ENCODE assay signal across 8 cellular contexts in the genomic region with DNA sequence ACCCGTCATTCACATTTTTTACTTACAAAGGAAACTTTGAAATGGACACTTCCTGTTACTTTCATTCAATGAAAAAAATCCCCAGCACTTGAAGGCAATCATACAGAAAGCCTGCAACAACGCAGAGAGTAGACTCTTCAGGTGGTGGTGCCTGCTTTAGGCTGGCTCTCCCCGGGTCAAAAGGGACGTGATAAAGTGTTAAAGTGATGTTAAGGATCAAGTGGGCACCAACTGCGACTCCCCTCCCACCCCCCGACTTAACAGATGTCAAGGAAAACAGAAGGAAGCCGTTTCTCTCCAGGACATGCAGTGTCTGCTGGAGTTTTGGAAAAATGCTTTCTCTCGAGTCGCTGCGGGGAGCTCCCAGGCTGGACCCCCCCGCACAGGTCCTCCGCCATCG. TPM values are rescaled to one million over a fixed set of nuclear protein-coding genes. Genes with fewer than 3 reads are reported as not detected.
DNase-seq lines count a peak whose midpoint lies in the region; ATAC-seq and TF ChIP-seq lines count a peak whose summit lies in the region.

No MANE protein-coding gene starts in this region.

- no peak for ATAC-seq in HG03196 (IDR thresholded peaks at IDR 0.05; ENCODE audit: unreplicated experiment)
- no peak for ATAC-seq in GM21825 (IDR thresholded peaks at IDR 0.05; ENCODE audit: unreplicated experiment)

- no peaks in the 10 kb centered on the region for H3K4me1 ChIP-seq in endocrine pancreas (ENCODE audit: control insufficient read depth, insufficient read depth, low read length)

- no peaks in the 10 kb centered on the region for H3K9me3 ChIP-seq in endocrine pancreas (ENCODE audit: control insufficient read depth, low read length)

- peak overlapping the region; percentile 27 for H3K9ac ChIP-seq in endocrine pancreas (ENCODE audit: control insufficient read depth, insufficient read depth, low read length)

- H3K27me3 Mint-ChIP-seq in progenitor cell of endocrine pancreas, result peaks cover 13% of the 10 kb centered on the region

- H3K27ac Mint-ChIP-seq in progenitor cell of endocrine pancreas, result peak overlapping the region; percentile 88

- no peaks in the 10 kb centered on the region for H3K9me3 Mint-ChIP-seq in progenitor cell of endocrine pancreas (ENCODE audit: low read depth)

- H3K4me1 Mint-ChIP-seq in progenitor cell of endocrine pancreas (ENCODE audit: low read depth), result peaks cover 13% of the 10 kb centered on the region

- H3K4me3 Mint-ChIP-seq in progenitor cell of endocrine pancreas (ENCODE audit: low read depth), result peak overlapping the region; percentile 78

- H3K36me3 ChIP-seq in endocrine pancreas (ENCODE audit: control insufficient read depth, insufficient read depth, low read length), result no peaks in the 10 kb centered on the region

- DNase-seq in NCI-H2171 treated with DMSO at 0.1 percent for 48 hours (lab: John Stamatoyannopoulos, UW) (peak; percentile 75), NCI-H2171 (lab: John Stamatoyannopoulos, UW) (no peak), RPMI8226 (peak; percentile 32), progenitor cell of endocrine pancreas (ENCODE audit: low spot score, unreplicated experiment) (no peak), HUDEP-2 (lab: John Stamatoyannopoulos, UW; ENCODE audit: unreplicated experiment in 76 of 76) (no peak)

- TF ChIP-seq CTCF in progenitor cell of endocrine pancreas (IDR thresholded peaks at IDR 0.05; ENCODE audit: unreplicated experiment), result no peak

- peaks cover 2% of the 10 kb centered on the region for H3K27me3 ChIP-seq in endocrine pancreas (ENCODE audit: control insufficient read depth, insufficient read depth, low read length)

- peaks cover 2% of the 10 kb centered on the region for H3K36me3 Mint-ChIP-seq in progenitor cell of endocrine pancreas (ENCODE audit: insufficient read depth)

- peak overlapping the region; percentile 56 for H3K4me3 ChIP-seq in endocrine pancreas (ENCODE audit: control insufficient read depth, insufficient read depth, low read length)

RNA-seq across cellular contexts. Expression of gene PNPLA3, which starts 0.4 kb away (rescaled TPM):
- 11.4 and 12.2 TPM in 2 replicates for total RNA-seq in progenitor cell of endocrine pancreas

RNA-seq across cellular contexts. Expression of gene PNPLA5, which starts 31.4 kb away (rescaled TPM):
- not detected in 2 replicates for total RNA-seq in progenitor cell of endocrine pancreas

RNA-seq across cellular contexts. Expression of gene SAMM50, which starts 32.1 kb away (rescaled TPM):
- total RNA-seq in progenitor cell of endocrine pancreas, result 50.9 and 53.7 TPM in 2 replicates

Comparison
In these comparisons a context has a peak if more than half of its experiments do, and no peak if none do; other contexts are left out.
1. DNase-seq: peak in NCI-H2171 treated with DMSO at 0.1 percent for 48 hours (single experiment) and RPMI8226 (single experiment); none in NCI-H2171 (single experiment), progenitor cell of endocrine pancreas (single experiment) and HUDEP-2 (0 of 76).